10 cellular contexts compared by ENCODE assay signal in the genomic region with DNA sequence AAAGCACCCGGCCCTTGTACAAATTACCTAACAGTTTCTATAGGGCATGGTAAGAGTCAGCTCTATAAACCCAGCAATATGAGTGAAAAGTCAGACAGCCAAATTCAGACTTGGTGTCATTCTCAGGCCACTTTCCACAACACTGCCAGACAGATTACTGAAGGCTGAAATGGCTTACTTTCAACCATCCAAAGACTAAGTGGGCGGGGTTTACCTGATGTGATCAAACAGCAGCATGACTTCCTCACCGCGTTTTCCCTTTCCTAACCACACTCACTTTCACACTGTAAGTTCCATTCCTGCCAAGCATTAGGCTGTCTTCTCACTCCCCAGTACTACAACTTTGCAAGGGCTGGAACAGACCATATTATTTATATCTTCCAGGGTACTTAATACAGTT.
DNase-seq lines count a peak whose midpoint lies in the region; ATAC-seq and TF ChIP-seq lines count a peak whose summit lies in the region.
"Had no signal": no experiment of that assay in that cellular context is flagged by ENCODE, and none has a peak within 500 bp of the region (broad histone marks: within the 10 kb centered on the region; RNA-seq: fewer than 3 reads in every experiment).

No MANE protein-coding gene starts in this region.

- TF ChIP-seq CTCF in Loucy (conservative IDR thresholded peaks at IDR 0.05; ENCODE audit: low read length), result no peak

- peaks cover 15% of the 10 kb centered on the region for H3K36me3 Mint-ChIP-seq in memory B cell

- H3K36me3 ChIP-seq in Loucy (ENCODE audit: insufficient read depth, low read length), result no peaks in the 10 kb centered on the region

- peak overlapping the region; percentile 33 for H3K4me2 ChIP-seq in Loucy (ENCODE audit: low read depth, low read length, poor library complexity, severe bottlenecking)

- H3K27me3 ChIP-seq in Loucy (ENCODE audit: insufficient read depth, low read length, poor library complexity, severe bottlenecking), result no peaks in the 10 kb centered on the region

- no peaks in the 10 kb centered on the region for H3K27me3 Mint-ChIP-seq in memory B cell

- no peaks in the 10 kb centered on the region for H3K9me2 ChIP-seq in Loucy (replicated peaks; ENCODE audit: low read depth, low read length)

- H4K20me1 ChIP-seq in Loucy (ENCODE audit: insufficient read depth, low read length, poor library complexity, severe bottlenecking), result no peaks in the 10 kb centered on the region

- H3K9me3 ChIP-seq in Loucy (ENCODE audit: insufficient read depth, low read depth, low read length), result no peaks in the 10 kb centered on the region

- peak overlapping the region; percentile 39 for H3K4me3 ChIP-seq in Loucy (ENCODE audit: low read length, poor library complexity, severe bottlenecking)

- no peak overlapping the region for H2AFZ ChIP-seq in Loucy (ENCODE audit: low read length)

- H3K9ac ChIP-seq in Loucy (ENCODE audit: low read depth, low read length, poor library complexity, severe bottlenecking), result no peak overlapping the region

- H3K79me2 ChIP-seq in Loucy (ENCODE audit: insufficient read depth, low read length), result peaks cover 8% of the 10 kb centered on the region; the same call in 1 of the 2 replicates

- no peaks in the 10 kb centered on the region for H3F3A ChIP-seq in Loucy (ENCODE audit: low read depth)

- H3K9me3 Mint-ChIP-seq in memory B cell, result peaks cover 5% of the 10 kb centered on the region
- H3K9me3 Mint-ChIP-seq: T-helper 1 cell treated with Interleukin-12 subunit alpha and Interleukin-12 subunit beta and Interleukin-4 antibody, amounts not matched to agents 30 μg/mL and 1 μg/mL, for 36 hours had no signal

- H3K27ac Mint-ChIP-seq in memory B cell, result no peak overlapping the region
- H3K27ac Mint-ChIP-seq: T-helper 1 cell treated with Interleukin-12 subunit alpha and Interleukin-12 subunit beta and Interleukin-4 antibody, amounts not matched to agents 30 μg/mL and 1 μg/mL, for 36 hours had no signal

- ATAC-seq in GM18867 (IDR thresholded peaks at IDR 0.05; ENCODE audit: unreplicated experiment) (peak; percentile 45), GM21825 (IDR thresholded peaks at IDR 0.05; ENCODE audit: unreplicated experiment) (peak; percentile 85), memory B cell (ENCODE audit: low read depth) (peak; percentile 78), HG03565 (IDR thresholded peaks at IDR 0.05; ENCODE audit: unreplicated experiment) (no peak), HG03025 (IDR thresholded peaks at IDR 0.05; ENCODE audit: low FRiP score, unreplicated experiment) (no peak)

- no peak for DNase-seq in memory B cell (ENCODE audit: low spot score in 2 of 2)
- DNase-seq in NCI-H1436 treated with DMSO at 0.1 percent for 48 hours (lab: John Stamatoyannopoulos, UW), result no peak
- no peak for DNase-seq in activated CD4-positive, CD25-positive, alpha-beta regulatory T cell (lab: John Stamatoyannopoulos, UW)
- DNase-seq: NCI-H1092 had no signal

- no peak overlapping the region for H3K4me3 Mint-ChIP-seq in memory B cell
- H3K4me3 Mint-ChIP-seq: T-helper 1 cell treated with Interleukin-12 subunit alpha and Interleukin-12 subunit beta and Interleukin-4 antibody, amounts not matched to agents 30 μg/mL and 1 μg/mL, for 36 hours had no signal

- peaks cover 11% of the 10 kb centered on the region for H3K4me1 Mint-ChIP-seq in memory B cell

- H3K4me1 ChIP-seq in Loucy (ENCODE audit: insufficient read depth, low read length, poor library complexity, severe bottlenecking), result peaks cover 12% of the 10 kb centered on the region

Comparison
In these comparisons a context has a peak if more than half of its experiments do, and no peak if none do; other contexts are left out.
1. ATAC-seq: peak in GM18867 (single experiment), GM21825 (single experiment) and memory B cell (single experiment); none in HG03565 (single experiment) and HG03025 (single experiment).